Comparison of ENCODE assay signal across 8 cellular contexts in genomic region chr3:115836944-115837343, GRCh38.
DNase-seq lines count a peak whose midpoint lies in the region; ATAC-seq, FAIRE-seq and TF ChIP-seq lines count a peak whose summit lies in the region.

No MANE protein-coding gene starts in this region.

- peak; percentile 43 for TF ChIP-seq CTCF in GM12874 (IDR thresholded peaks at IDR 0.05; ENCODE audit: insufficient read depth, low read depth, low read length)
- peak; percentile 69 for TF ChIP-seq CTCF in fibroblast of villous mesenchyme (IDR thresholded peaks at IDR 0.05; ENCODE audit: insufficient read depth, low read depth, low read length)

- no peak overlapping the region for H3K4me3 ChIP-seq in fibroblast of villous mesenchyme (ENCODE audit: low read depth, low read length)

- ATAC-seq in GM21390 (IDR thresholded peaks at IDR 0.05; ENCODE audit: unreplicated experiment), result no peak
- ATAC-seq in HG03432 (IDR thresholded peaks at IDR 0.05; ENCODE audit: unreplicated experiment), result no peak
- no peak for ATAC-seq in HG03196 (IDR thresholded peaks at IDR 0.05; ENCODE audit: unreplicated experiment)

- DNase-seq in A172 (ENCODE audit: low spot score) (peak; percentile 27), RCC 7860 (ENCODE audit: low spot score) (peak; percentile 36), fibroblast of villous mesenchyme (ENCODE audit: low read depth) (peak; percentile 23), KG1 (lab: John Stamatoyannopoulos, UW) (no peak)

- no peak for FAIRE-seq in RCC 7860 (lab: Jason Lieb, UNC)
